Comparison of ENCODE assay signal across 8 cellular contexts in the genomic region with DNA sequence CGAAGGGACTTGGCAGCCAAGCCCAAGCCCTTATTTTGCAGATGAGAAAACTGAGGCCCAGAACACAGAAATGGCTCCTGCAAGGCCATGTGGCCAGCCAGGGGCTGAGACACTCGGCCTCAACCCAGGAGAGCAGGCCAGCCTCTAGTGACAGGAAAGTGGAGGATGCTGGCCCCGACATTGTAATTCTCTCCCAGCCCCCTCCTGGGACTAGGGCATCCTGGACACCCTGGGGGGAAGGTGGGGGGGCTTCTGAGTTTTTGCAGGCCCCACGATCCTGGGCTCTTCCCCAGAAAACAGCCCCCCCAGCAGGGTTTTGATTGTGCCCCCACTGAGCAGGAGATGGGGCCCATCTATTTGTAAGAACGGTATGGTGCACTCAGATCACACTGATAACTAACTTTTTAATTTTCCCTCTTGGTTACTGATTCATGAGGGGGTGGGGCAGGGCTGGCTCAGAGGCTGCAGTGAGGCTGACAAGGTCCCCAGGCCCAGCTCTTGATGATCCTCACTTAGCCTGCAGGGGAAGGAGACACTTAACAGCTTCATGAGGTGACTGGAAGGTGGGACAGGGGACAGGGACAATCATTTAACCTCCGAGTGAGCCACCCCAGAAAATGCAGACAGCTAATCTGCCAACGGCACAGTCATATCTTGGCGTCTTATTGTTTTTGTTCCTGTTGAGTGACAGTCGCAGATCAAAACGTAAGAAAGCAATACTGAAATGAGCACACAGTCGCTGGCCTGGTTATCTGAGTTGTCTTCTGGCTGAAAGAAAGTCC. TPM values are rescaled to one million over a fixed set of nuclear protein-coding genes. Genes with fewer than 3 reads are reported as not detected.
DNase-seq lines count a peak whose midpoint lies in the region; ATAC-seq and TF ChIP-seq lines count a peak whose summit lies in the region.

No MANE protein-coding gene starts in this region.

- peak; percentile 21 for ATAC-seq in GM21447 (IDR thresholded peaks at IDR 0.05; ENCODE audit: unreplicated experiment)
- peak; percentile 2 for ATAC-seq in activated B cell treated with CpG ODN at 0.5 μM for 24 hours (ENCODE audit: low read depth)
- peak; percentile 29 for ATAC-seq in foreskin keratinocyte

- H3K36me3 Mint-ChIP-seq in activated B cell treated with CpG ODN at 0.5 μM for 24 hours (ENCODE audit: low read depth) (no peaks in the 10 kb centered on the region), endothelial cell (ENCODE audit: low read depth, unreplicated experiment) (peaks cover 28% of the 10 kb centered on the region)
- peaks cover 22% of the 10 kb centered on the region for H3K36me3 Mint-ChIP-seq in stimulated activated naive CD8-positive, alpha-beta T cell treated with anti-CD3 and anti-CD28 coated beads, Interleukin-15, Interleukin-2, amounts not matched to agents 100 ng/mL and 50 ng/mL, for 24 hours (ENCODE audit: low read depth)

- DNase-seq in activated B cell treated with CpG ODN at 0.5 μM for 24 hours, result no peak
- DNase-seq in foreskin keratinocyte, result no peak
- no peak for DNase-seq in endothelial cell (ENCODE audit: low spot score)
- DNase-seq in HuH-7 (ENCODE audit: low spot score), result no peak
- DNase-seq in SKM-1 treated with dmso at 0.1 percent for 144 hours (lab: John Stamatoyannopoulos, UW; ENCODE audit: unreplicated experiment), result no peak

- peak overlapping the region; percentile 48 for H3K4me3 ChIP-seq in ACC112 (ENCODE audit: low read depth, low read length)

- H3K79me2 ChIP-seq in ACC112 (ENCODE audit: control insufficient read depth, insufficient read depth, low read length, unreplicated experiment), result peaks cover 99% of the 10 kb centered on the region

- H3K27ac ChIP-seq in ACC112 (ENCODE audit: low read depth, low read length), result peak overlapping the region; percentile 84
- no peak overlapping the region for H3K27ac ChIP-seq in foreskin keratinocyte

- no peak overlapping the region for H2AFZ ChIP-seq in ACC112 (ENCODE audit: low read length, unreplicated experiment)

- peak overlapping the region; percentile 75 for H3K4me3 Mint-ChIP-seq in activated B cell treated with CpG ODN at 0.5 μM for 24 hours
- H3K4me3 Mint-ChIP-seq in stimulated activated naive CD8-positive, alpha-beta T cell treated with anti-CD3 and anti-CD28 coated beads, Interleukin-15, Interleukin-2, amounts not matched to agents 100 ng/mL and 50 ng/mL, for 24 hours, result peak overlapping the region; percentile 37
- no peak overlapping the region for H3K4me3 Mint-ChIP-seq in endothelial cell (ENCODE audit: unreplicated experiment)

- H3K27me3 Mint-ChIP-seq in activated B cell treated with CpG ODN at 0.5 μM for 24 hours (no peaks in the 10 kb centered on the region), endothelial cell (ENCODE audit: unreplicated experiment) (peaks cover 12% of the 10 kb centered on the region)
- no peaks in the 10 kb centered on the region for H3K27me3 Mint-ChIP-seq in stimulated activated naive CD8-positive, alpha-beta T cell treated with anti-CD3 and anti-CD28 coated beads, Interleukin-15, Interleukin-2, amounts not matched to agents 100 ng/mL and 50 ng/mL, for 24 hours

- peaks cover 99% of the 10 kb centered on the region for H3K4me1 Mint-ChIP-seq in activated B cell treated with CpG ODN at 0.5 μM for 24 hours
- peaks cover 99% of the 10 kb centered on the region for H3K4me1 Mint-ChIP-seq in stimulated activated naive CD8-positive, alpha-beta T cell treated with anti-CD3 and anti-CD28 coated beads, Interleukin-15, Interleukin-2, amounts not matched to agents 100 ng/mL and 50 ng/mL, for 24 hours (ENCODE audit: low read depth)
- peaks cover 94% of the 10 kb centered on the region for H3K4me1 Mint-ChIP-seq in endothelial cell (ENCODE audit: unreplicated experiment)

- peaks cover 90% of the 10 kb centered on the region for H3K4me1 ChIP-seq in ACC112 (ENCODE audit: control insufficient read depth, insufficient read depth, low read length, unreplicated experiment)
- H3K4me1 ChIP-seq in foreskin keratinocyte, result peaks cover 22% of the 10 kb centered on the region

- H3K36me3 ChIP-seq in ACC112 (ENCODE audit: insufficient read depth, low read length), result no peaks in the 10 kb centered on the region

- POLR2A ChIA-PET in activated B cell treated with CpG ODN at 0.5 μM for 24 hours (lab: Charles Lee), result interaction anchor here (0.6 to 2.3 kb wide), 7 partner anchors 9 to 146 kb away, joined by 3 to 37 read pairs (median 8); a partner anchor contains a TSS

- intact Hi-C loops in activated B cell treated with CpG ODN at 0.5 μM for 24 hours (cut with micrococcal nuclease), result loop anchor here (2.0 kb wide), 3 partner anchors 43 to 1355 kb away; a partner anchor contains a TSS

- no peak for TF ChIP-seq CTCF in activated B cell treated with CpG ODN at 0.5 μM for 24 hours (IDR thresholded peaks at IDR 0.05)
- TF ChIP-seq CTCF in foreskin keratinocyte (conservative IDR thresholded peaks at IDR 0.05), result no peak
- no peak for TF ChIP-seq CTCF in endothelial cell (IDR thresholded peaks at IDR 0.05; ENCODE audit: unreplicated experiment)

- H3K9me3 Mint-ChIP-seq in activated B cell treated with CpG ODN at 0.5 μM for 24 hours, result no peaks in the 10 kb centered on the region
- H3K9me3 Mint-ChIP-seq in stimulated activated naive CD8-positive, alpha-beta T cell treated with anti-CD3 and anti-CD28 coated beads, Interleukin-15, Interleukin-2, amounts not matched to agents 100 ng/mL and 50 ng/mL, for 24 hours, result no peaks in the 10 kb centered on the region
- H3K9me3 Mint-ChIP-seq in endothelial cell (ENCODE audit: unreplicated experiment), result no peaks in the 10 kb centered on the region

- H3K27ac Mint-ChIP-seq in activated B cell treated with CpG ODN at 0.5 μM for 24 hours, result peak overlapping the region; percentile 86
- H3K27ac Mint-ChIP-seq in stimulated activated naive CD8-positive, alpha-beta T cell treated with anti-CD3 and anti-CD28 coated beads, Interleukin-15, Interleukin-2, amounts not matched to agents 100 ng/mL and 50 ng/mL, for 24 hours, result peak overlapping the region; percentile 81
- no peak overlapping the region for H3K27ac Mint-ChIP-seq in endothelial cell (ENCODE audit: unreplicated experiment)

- H3K27me3 ChIP-seq in ACC112 (ENCODE audit: insufficient read depth, low read length), result no peaks in the 10 kb centered on the region
- H3K27me3 ChIP-seq in foreskin keratinocyte, result no peaks in the 10 kb centered on the region

- CTCF ChIA-PET in activated B cell treated with CpG ODN at 0.5 μM for 24 hours (lab: Charles Lee), result no interaction called here

RNA-seq across cellular contexts. Expression of a gene that starts 18.9 kb away (rescaled TPM):
- total RNA-seq in activated B cell treated with CpG ODN at 0.5 μM for 24 hours (6.8 and 6.9 TPM in 2 replicates), foreskin keratinocyte (7.2 and 10.5 TPM in 2 replicates), endothelial cell (ENCODE audit: unreplicated experiment) (30.1 TPM)
- polyA plus RNA-seq in foreskin keratinocyte, result 4.3 and 5.2 TPM in 2 replicates
